In genomic region chr2:108428286-108429009, GRCh38 we compare ENCODE assay signal across 19 cellular contexts. TPM values are rescaled to one million over a fixed set of nuclear protein-coding genes. Genes with fewer than 3 reads are reported as not detected.
DNase-seq lines count a peak whose midpoint lies in the region; TF ChIP-seq lines count a peak whose summit lies in the region.
"Had no signal": no experiment of that assay in that cellular context is flagged by ENCODE, and none has a peak within 500 bp of the region (broad histone marks: within the 10 kb centered on the region; RNA-seq: fewer than 3 reads in every experiment).

No MANE protein-coding gene starts in this region.

- no peaks in the 10 kb centered on the region for H3K9me2 ChIP-seq in GM23248 (ENCODE audit: insufficient read depth)

- H3K27me3 ChIP-seq in GM23248 (replicated peaks; ENCODE audit: insufficient read depth) (no peaks in the 10 kb centered on the region; the same call in 1 of the 2 replicates), osteoblast (ENCODE audit: insufficient read depth, low read length) (peaks cover 3% of the 10 kb centered on the region), A673 (replicated peaks; ENCODE audit: insufficient read depth, low read depth, low read length, poor library complexity) (no peaks in the 10 kb centered on the region)

- WGBS in GM23248 (ENCODE audit: low coverage in 1 of 2, low lambda C conversion rate in 2 of 2, missing lambda C conversion rate in 2 of 2), 2 experiments, result 56 to 57% methylated on average over 2 of the region's 2 CpGs

- in situ Hi-C loops in GM23248 (cut with MboI), result no loop called here

- H3K4me2 ChIP-seq in GM23248 (ENCODE audit: unreplicated experiment), result no peak overlapping the region
- no peak overlapping the region for H3K4me2 ChIP-seq in osteoblast (ENCODE audit: insufficient read depth, low read length)

- H3K4me3 ChIP-seq in GM23248, result no peak overlapping the region
- H3K4me3 ChIP-seq in osteoblast (ENCODE audit: insufficient read depth, low read length), result no peak overlapping the region
- no peak overlapping the region for H3K4me3 ChIP-seq in A673 (ENCODE audit: low read depth, low read length, poor library complexity, severe bottlenecking)

- H3K27ac ChIP-seq in GM23248 (no peak overlapping the region), osteoblast (ENCODE audit: low read depth, low read length) (no peak overlapping the region), A673 (ENCODE audit: low read depth, low read length, poor library complexity, severe bottlenecking) (no peak overlapping the region)
- H3K27ac ChIP-seq: C4-2B had no signal

- intact Hi-C loops in A673 (cut with micrococcal nuclease; ENCODE audit: unreplicated experiment), result no loop called here

- H3K36me3 ChIP-seq in GM23248 (ENCODE audit: low read depth), result no peaks in the 10 kb centered on the region
- no peaks in the 10 kb centered on the region for H3K36me3 ChIP-seq in osteoblast (ENCODE audit: insufficient read depth, low read length)
- no peaks in the 10 kb centered on the region for H3K36me3 ChIP-seq in A673 (ENCODE audit: insufficient read depth, low read length, poor library complexity, severe bottlenecking)

- POLR2A ChIA-PET in A673 (lab: Charles Lee; ENCODE audit: low non-redundant PET), result no interaction called here

- H3K4me1 ChIP-seq in GM23248 (ENCODE audit: insufficient read depth) (0 out of 2 replicates have a peak, but pooled peaks cover 8% of the 10 kb centered on the region), osteoblast (ENCODE audit: insufficient read depth, low read length) (no peaks in the 10 kb centered on the region), A673 (ENCODE audit: insufficient read depth, low read length, poor library complexity, severe bottlenecking) (no peaks in the 10 kb centered on the region)

- H2AFZ ChIP-seq in GM23248, result no peak overlapping the region
- no peak overlapping the region for H2AFZ ChIP-seq in osteoblast (ENCODE audit: low read length)

- H3K9me3 ChIP-seq in GM23248 (ENCODE audit: low read depth), result no peaks in the 10 kb centered on the region
- no peaks in the 10 kb centered on the region for H3K9me3 ChIP-seq in osteoblast (ENCODE audit: low read depth, low read length)
- no peaks in the 10 kb centered on the region for H3K9me3 ChIP-seq in A673 (ENCODE audit: low read depth, low read length, poor library complexity, severe bottlenecking)

- no TSS peak for BruUV-seq in A673 (replicated peaks; lab: Mats Ljungman, UMichigan)

- TF ChIP-seq CTCF in osteoblast (IDR thresholded peaks at IDR 0.05; ENCODE audit: extremely low read depth, low read depth, low read length), result no peak
- no peak for TF ChIP-seq CTCF in A673 (conservative IDR thresholded peaks at IDR 0.05; ENCODE audit: low read depth, low read length)

- no peak overlapping the region for H3K9ac ChIP-seq in GM23248

- peak; percentile 54 for DNase-seq in GM23248
- peak; percentile 82 for DNase-seq in dermis blood vessel endothelial cell
- peak; percentile 46 for DNase-seq in osteoblast (ENCODE audit: insufficient read length, low spot score, missing footprints)
- no peak for DNase-seq in A673 (ENCODE audit: low spot score)
- no peak for DNase-seq in MV-4-11 (lab: John Stamatoyannopoulos, UW)
- no peak for DNase-seq in DMS114 treated with DMSO at 0.1 percent for 48 hours (lab: John Stamatoyannopoulos, UW; ENCODE audit: unreplicated experiment)
- DNase-seq: ACHN; AML-193; Caco-2; CD4-positive, alpha-beta T cell; DMS153; DMS79; GF-D8; GOT3; H7; HFFc6 had no signal

- H4K20me1 ChIP-seq in GM23248 (ENCODE audit: insufficient read depth), result no peaks in the 10 kb centered on the region
- no peaks in the 10 kb centered on the region for H4K20me1 ChIP-seq in osteoblast (ENCODE audit: insufficient read depth, low read length)

- H3F3A ChIP-seq in GM23248 (ENCODE audit: insufficient read depth), result peaks cover 4% of the 10 kb centered on the region; the same call in 1 of the 2 replicates

- H3K79me2 ChIP-seq in GM23248 (ENCODE audit: insufficient read depth) (no peaks in the 10 kb centered on the region), osteoblast (ENCODE audit: insufficient read depth, low read length) (no peaks in the 10 kb centered on the region)

- CTCF ChIA-PET in A673 (lab: Charles Lee), result no interaction called here

RNA-seq across cellular contexts. Expression of gene GCC2, which starts 20.6 kb away (rescaled TPM):
- total RNA-seq in GM23248 (2014; rRNA removed; shearing (Covaris generic)), result 18.8 and 21.7 TPM in 2 replicates
- 47.9 and 53.1 TPM in 2 replicates for polyA plus RNA-seq in GM23248 (2016; fragmentation: Nextera tagmentation; extraction: Ambion mirVana)
- total RNA-seq in dermis blood vessel endothelial cell, result 26.7 and 27.0 TPM in 2 replicates
- 39.8 and 44.2 TPM in 2 replicates for total RNA-seq in osteoblast
- 25.4 and 27.2 TPM in 2 replicates for total RNA-seq in A673 (2021)

RNA-seq across cellular contexts. Expression of gene SULT1C4, which starts 50.7 kb away (rescaled TPM):
- total RNA-seq in GM23248 (2014; rRNA removed; shearing (Covaris generic)), result not detected in 2 replicates
- not detected in 2 replicates for polyA plus RNA-seq in GM23248 (2016; fragmentation: Nextera tagmentation; extraction: Ambion mirVana)
- total RNA-seq in dermis blood vessel endothelial cell (76.7 and 136 TPM in 2 replicates), osteoblast (not detected in 2 replicates), A673 (2021) (not detected in 2 replicates)
- total RNA-seq: A172; CD4-positive, alpha-beta T cell; Daoy; HFFc6 had no signal

Comparison
In these comparisons a context has a peak if more than half of its experiments do, and no peak if none do; other contexts are left out.
1. DNase-seq: peak in GM23248 (single experiment), dermis blood vessel endothelial cell (single experiment) and osteoblast (single experiment); none in A673 (single experiment), MV-4-11 (single experiment) and DMS114 treated with DMSO at 0.1 percent for 48 hours (single experiment).
2. RNA of gene SULT1C4, which starts 50.7 kb away (total RNA-seq): 76.7 to 136 TPM in dermis blood vessel endothelial cell; not detected in GM23248, not detected in osteoblast and not detected in A673; every median in the first group is over 10 times any median in the second.